1 cellular context compared by ENCODE assay signal in genomic region chr1:14733779-14734140, GRCh38.
TF ChIP-seq lines count a peak whose summit lies in the region.

No MANE protein-coding gene starts in this region.

TF ChIP-seq in IMR-90, 13 proteins besides CTCF, POLR2A, EP300 and RAD21:
- TF ChIP-seq MAFK (IDR thresholded peaks at IDR 0.05; ENCODE audit: low read depth, low read length): no peak
- no peak for TF ChIP-seq USF2 (IDR thresholded peaks at IDR 0.05; ENCODE audit: low read depth, low read length)
- TF ChIP-seq FOS (IDR thresholded peaks at IDR 0.05; ENCODE audit: low read depth, low read length): no peak
- no peak for TF ChIP-seq RCOR1 (IDR thresholded peaks at IDR 0.05; ENCODE audit: insufficient replicate concordance, low read length)
- no peak for TF ChIP-seq MXI1 (IDR thresholded peaks at IDR 0.05; ENCODE audit: borderline replicate concordance, low read depth, low read length)
- TF ChIP-seq NFE2L2 (IDR thresholded peaks at IDR 0.05; ENCODE audit: low read depth, low read length): no peak
- TF ChIP-seq CHD1 (IDR thresholded peaks at IDR 0.05; ENCODE audit: low read depth, low read length): no peak
